In the genomic region with DNA sequence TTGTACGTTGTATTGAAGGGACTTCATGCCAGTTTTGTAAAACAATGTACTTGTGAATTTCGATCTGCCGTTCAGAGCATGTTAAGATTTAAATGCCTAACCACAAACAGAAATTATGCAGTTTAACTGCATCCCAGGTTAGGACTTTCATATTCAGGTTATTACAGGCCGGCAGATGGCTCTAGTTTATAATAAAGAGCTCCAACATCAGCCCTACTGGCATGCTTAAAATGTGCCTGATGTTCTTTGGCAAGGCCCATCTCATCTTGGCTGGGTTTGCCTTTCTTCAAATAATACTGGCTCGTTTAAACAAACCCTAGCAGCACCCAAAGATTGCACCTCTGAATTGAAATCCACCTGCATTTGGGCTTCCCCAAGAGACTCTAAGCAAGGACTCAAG, we compare ENCODE assay signal across 18 cellular contexts.
DNase-seq lines count a peak whose midpoint lies in the region; FAIRE-seq and TF ChIP-seq lines count a peak whose summit lies in the region.
"Had no signal": no experiment of that assay in that cellular context is flagged by ENCODE, and none has a peak within 500 bp of the region (broad histone marks: within the 10 kb centered on the region; RNA-seq: fewer than 3 reads in every experiment).

No MANE protein-coding gene starts in this region.

- DNase-seq in NCI-H1092 treated with DMSO at 0.1 percent for 48 hours (lab: John Stamatoyannopoulos, UW): peak; percentile 63
- no peak for DNase-seq in NCI-H1092 (lab: John Stamatoyannopoulos, UW)
- DNase-seq in NCI-H1694 (lab: John Stamatoyannopoulos, UW): peak; percentile 51
- peak; percentile 34 for DNase-seq in fibroblast of peridontal ligament (ENCODE audit: extremely low read depth)
- peak; percentile 37 for DNase-seq in superior temporal gyrus (ENCODE audit: extremely low spot score)
- no peak for DNase-seq in NCI-H526 (lab: John Stamatoyannopoulos, UW)
- no peak for DNase-seq in NCI-H1417 treated with DMSO at 0.1 percent for 48 hours (lab: John Stamatoyannopoulos, UW)
- no peak for DNase-seq in D721Med (ENCODE audit: insufficient read length, low spot score)
- DNase-seq: activated CD4-positive, alpha-beta memory T cell treated with anti-CD3 and anti-CD28 coated beads for 36 hours; activated T-cell treated with anti-CD3 and anti-CD28 coated beads, Interleukin-2, amount 50 U/mL, for 72 hours; amygdala; CD8-positive, alpha-beta T cell; HFFc6; islet precursor cell; NCI-H2081; spleen had no signal

- no peak for TF ChIP-seq CTCF in D721Med (IDR thresholded peaks at IDR 0.05; ENCODE audit: insufficient read depth, missing control alignments)

- no peak for FAIRE-seq in D721Med (lab: Jason Lieb, UNC)
- FAIRE-seq: K562, TTC549 had no signal

Comparison
In these comparisons a context has a peak if more than half of its experiments do, and no peak if none do; other contexts are left out.
1. DNase-seq: peak in NCI-H1092 treated with DMSO at 0.1 percent for 48 hours (single experiment), NCI-H1694 (single experiment), fibroblast of peridontal ligament (single experiment) and superior temporal gyrus (single experiment); none in NCI-H1092 (single experiment), NCI-H526 (0 of 2), NCI-H1417 treated with DMSO at 0.1 percent for 48 hours (single experiment) and D721Med (single experiment).